In the genomic region with DNA sequence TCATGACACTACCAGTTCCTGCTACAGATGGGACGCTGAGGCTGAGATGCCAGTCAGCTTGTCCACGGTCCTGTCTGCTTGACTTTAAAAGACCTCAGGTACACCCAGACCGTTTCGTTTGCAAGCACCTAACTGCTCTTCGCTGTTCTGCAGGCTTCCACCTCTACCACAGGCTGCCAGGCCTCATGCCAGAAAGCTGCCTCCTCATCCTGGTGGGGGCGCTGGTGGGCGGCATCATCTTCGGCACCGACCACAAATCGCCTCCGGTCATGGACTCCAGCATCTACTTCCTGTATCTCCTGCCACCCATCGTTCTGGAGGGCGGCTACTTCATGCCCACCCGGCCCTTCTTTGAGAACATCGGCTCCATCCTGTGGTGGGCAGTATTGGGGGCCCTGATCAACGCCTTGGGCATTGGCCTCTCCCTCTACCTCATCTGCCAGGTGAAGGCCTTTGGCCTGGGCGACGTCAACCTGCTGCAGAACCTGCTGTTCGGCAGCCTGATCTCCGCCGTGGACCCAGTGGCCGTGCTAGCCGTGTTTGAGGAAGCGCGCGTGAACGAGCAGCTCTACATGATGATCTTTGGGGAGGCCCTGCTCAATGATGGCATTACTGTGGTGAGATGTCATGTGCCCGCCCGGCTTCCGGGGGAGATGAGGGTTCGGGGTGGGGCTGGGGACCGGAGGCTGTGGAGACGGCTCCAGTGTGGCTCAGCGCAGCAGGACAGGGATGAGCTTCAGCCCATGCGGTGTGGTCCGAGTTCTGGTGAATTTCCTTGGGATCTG, we compare ENCODE assay signal across 1 cellular context.
TF ChIP-seq lines count a peak whose summit lies in the region.

No MANE protein-coding gene starts in this region.

TF ChIP-seq in SK-N-SH treated with all-trans-retinoic acid at 6 μM for 48 hours, 23 proteins besides CTCF, POLR2A, EP300 and RAD21 (continued from another document):
- TF ChIP-seq, protein P1, sequence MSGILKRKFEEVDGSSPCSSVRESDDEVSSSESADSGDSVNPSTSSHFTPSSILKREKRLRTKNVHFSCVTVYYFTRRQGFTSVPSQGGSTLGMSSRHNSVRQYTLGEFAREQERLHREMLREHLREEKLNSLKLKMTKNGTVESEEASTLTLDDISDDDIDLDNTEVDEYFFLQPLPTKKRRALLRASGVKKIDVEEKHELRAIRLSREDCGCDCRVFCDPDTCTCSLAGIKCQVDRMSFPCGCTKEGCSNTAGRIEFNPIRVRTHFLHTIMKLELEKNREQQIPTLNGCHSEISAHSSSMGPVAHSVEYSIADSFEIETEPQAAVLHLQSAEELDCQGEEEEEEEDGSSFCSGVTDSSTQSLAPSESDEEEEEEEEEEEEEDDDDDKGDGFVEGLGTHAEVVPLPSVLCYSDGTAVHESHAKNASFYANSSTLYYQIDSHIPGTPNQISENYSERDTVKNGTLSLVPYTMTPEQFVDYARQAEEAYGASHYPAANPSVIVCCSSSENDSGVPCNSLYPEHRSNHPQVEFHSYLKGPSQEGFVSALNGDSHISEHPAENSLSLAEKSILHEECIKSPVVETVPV (CRISPR knock-in tag; IDR thresholded peaks at IDR 0.05), result no peak
